Comparison of ENCODE assay signal across 21 cellular contexts in genomic region chr1:37130221-37130948, GRCh38.
DNase-seq lines count a peak whose midpoint lies in the region; TF ChIP-seq lines count a peak whose summit lies in the region.
"Had no signal": no experiment of that assay in that cellular context is flagged by ENCODE, and none has a peak within 500 bp of the region (broad histone marks: within the 10 kb centered on the region; RNA-seq: fewer than 3 reads in every experiment).

No MANE protein-coding gene starts in this region.

- H3K27me3 ChIP-seq in H9 (ENCODE audit: insufficient read depth, low read length) (no peaks in the 10 kb centered on the region), stomach (peaks cover 0 to 66% (median 11%) of the 10 kb centered on the region in 3 donors)
- H3K27me3 ChIP-seq: BLaER1 had no signal

- H3K27ac Mint-ChIP-seq in H9: no peak overlapping the region
- H3K27ac Mint-ChIP-seq: HFFc6 had no signal

- H3K9ac ChIP-seq in SK-N-MC (ENCODE audit: insufficient read length) (no peak overlapping the region), H9 (ENCODE audit: extremely low read depth, insufficient read length, low read length) (no peak overlapping the region)
- H3K9ac ChIP-seq: BLaER1, GM23248 had no signal

- H3K14ac ChIP-seq in H9 (ENCODE audit: insufficient read depth, low read length): no peak overlapping the region

- CTCF ChIA-PET in HEK293 (lab: Yijun Ruan, JAX): interaction anchor here (1.0 kb wide), 1 partner anchor 44 kb away, joined by 3 read pairs; no protein-coding TSS in a partner anchor

- no peak overlapping the region for H3K18ac ChIP-seq in H9 (ENCODE audit: insufficient read length, low read depth, low read length)

- no peak overlapping the region for H4K5ac ChIP-seq in H9 (ENCODE audit: insufficient read length, low read depth, low read length)

- H4K20me1 ChIP-seq in H9 (ENCODE audit: control insufficient read depth, insufficient read depth, insufficient read length): no peaks in the 10 kb centered on the region
- H4K20me1 ChIP-seq: BLaER1 had no signal

- H3K27me3 Mint-ChIP-seq in H9 (ENCODE audit: low read depth): peaks cover 31% of the 10 kb centered on the region

- no peaks in the 10 kb centered on the region for H3K79me1 ChIP-seq in H9 (ENCODE audit: insufficient read depth, low read depth, low read length, poor library complexity, severe bottlenecking)

- H2BK5ac ChIP-seq in H9 (ENCODE audit: insufficient read length, low read length): no peak overlapping the region

- no peaks in the 10 kb centered on the region for H3K36me3 Mint-ChIP-seq in H9 (ENCODE audit: insufficient read depth in 1 of 3, low read depth in 3 of 3)
- H3K36me3 Mint-ChIP-seq: CD14-positive monocyte; CD4-positive, alpha-beta memory T cell; IgD-negative memory B cell had no signal

- no peak overlapping the region for H2BK15ac ChIP-seq in H9 (ENCODE audit: low read depth, low read length)

- POLR2A ChIA-PET in HEK293 (lab: Yijun Ruan, JAX): no interaction called here

- no peak overlapping the region for H3K4ac ChIP-seq in H9 (ENCODE audit: low read depth, low read length)

- H3K4me3 ChIP-seq in GM12864 (ENCODE audit: low read depth, low read length) (no peak overlapping the region), HEK293 (ENCODE audit: low read depth, low read length) (no peak overlapping the region), SK-N-MC (no peak overlapping the region), stomach (no peak overlapping the region)
- H3K4me3 ChIP-seq: A549, BLaER1, GM23248 had no signal

- no peak overlapping the region for H3K23ac ChIP-seq in H9 (ENCODE audit: insufficient read length, low read depth, low read length)

- H3K4me3 Mint-ChIP-seq in H9: no peak overlapping the region
- H3K4me3 Mint-ChIP-seq: CD14-positive monocyte; CD4-positive, alpha-beta memory T cell; HFFc6; IgD-negative memory B cell had no signal

- intact Hi-C loops in head of caudate nucleus (cut with DNase I): loop anchor here (10.0 kb wide), 1 partner anchor 184 kb away; no protein-coding TSS in a partner anchor
- intact Hi-C loops in stomach (cut with DNase I; ENCODE audit: low total_unique reads): no loop called here

- H3K4me1 Mint-ChIP-seq in H9: no peaks in the 10 kb centered on the region
- H3K4me1 Mint-ChIP-seq: CD14-positive monocyte; CD4-positive, alpha-beta memory T cell had no signal

- no peak overlapping the region for H3K56ac ChIP-seq in H9 (ENCODE audit: insufficient read length, low read depth, low read length)

- WGBS in H9 (ENCODE audit: extremely low coverage, insufficient read length, low lambda C conversion rate): no CpG with 5 or more reads among the region's 5 CpGs
- 53 to 72% (median 60%) methylated on average over 5 of the region's 5 CpGs for WGBS in stomach, 5 donors

- no peak overlapping the region for H2BK20ac ChIP-seq in H9 (ENCODE audit: low read depth, low read length, poor library complexity, severe bottlenecking)

- peak; percentile 13 for TF ChIP-seq CTCF in GM12864 (IDR thresholded peaks at IDR 0.05; ENCODE audit: low read depth, low read length, missing control alignments)
- TF ChIP-seq CTCF in HEK293 (tag by site-specific recombination; IDR thresholded peaks at IDR 0.05): no peak
- no peak for TF ChIP-seq CTCF in H9 (conservative IDR thresholded peaks at IDR 0.05)
- TF ChIP-seq CTCF in stomach (IDR thresholded peaks at IDR 0.05): no peak

- TF ChIP-seq EP300 in stomach (IDR thresholded peaks at IDR 0.05): no peak

- H3K4me1 ChIP-seq in HEK293 (ENCODE audit: control insufficient read depth, insufficient read depth, low read length): no peaks in the 10 kb centered on the region
- H3K4me1 ChIP-seq in H9 (ENCODE audit: insufficient read depth, low read length): no peaks in the 10 kb centered on the region
- no peaks in the 10 kb centered on the region for H3K4me1 ChIP-seq in stomach
- H3K4me1 ChIP-seq: A549, BLaER1 had no signal

- no peak overlapping the region for H4K8ac ChIP-seq in H9 (replicated peaks; ENCODE audit: insufficient read length, low read depth, low read length)

- no peaks in the 10 kb centered on the region for H3K79me2 ChIP-seq in H9 (ENCODE audit: insufficient read depth, low read length)

- H3T11ph ChIP-seq in H9 (ENCODE audit: low read length): no peak overlapping the region

- no peak overlapping the region for H4K91ac ChIP-seq in H9 (ENCODE audit: insufficient read length, low read depth, low read length)

- H3K9me3 ChIP-seq in HEK293 (ENCODE audit: control insufficient read depth, insufficient read depth, low read depth, low read length) (no peaks in the 10 kb centered on the region), SK-N-MC (ENCODE audit: low read depth, low read length) (no peaks in the 10 kb centered on the region), H9 (ENCODE audit: control insufficient read depth, low read depth, low read length) (no peaks in the 10 kb centered on the region), stomach (no peaks in the 10 kb centered on the region)
- H3K9me3 ChIP-seq: A549, BLaER1 had no signal

- no peak overlapping the region for H2AFZ ChIP-seq in H9 (ENCODE audit: low read length)
- H2AFZ ChIP-seq: GM23248 had no signal

- H3K4me2 ChIP-seq in H9 (ENCODE audit: insufficient read depth, insufficient read length, low read length): no peak overlapping the region
- H3K4me2 ChIP-seq: A549, BLaER1 had no signal

- no peak for DNase-seq in GM12864 (ENCODE audit: low read depth)
- DNase-seq in SK-N-MC (ENCODE audit: low read depth, low spot score): no peak
- DNase-seq in head of caudate nucleus: peak in 25 of 42 donors; percentile 27 to 70 (median 44)
- no peak for DNase-seq in H9
- no peak for DNase-seq in stomach
- no peak for DNase-seq in Ammon's horn (ENCODE audit: low spot score)
- DNase-seq in SIG-M5 (lab: John Stamatoyannopoulos, UW): no peak
- DNase-seq: AML-193; CD4-positive, alpha-beta memory T cell; DMS79 treated with DMSO at 0.1 percent for 48 hours; GF-D8; GM23248; HCEC 1CT; HFFc6; KBM-7 had no signal

- no peak overlapping the region for H2AK5ac ChIP-seq in H9 (ENCODE audit: insufficient read length, low read length)

- H2BK12ac ChIP-seq in H9 (ENCODE audit: insufficient read length, low read depth, low read length): no peak overlapping the region

- H3K9me3 Mint-ChIP-seq in H9: no peaks in the 10 kb centered on the region

- no peaks in the 10 kb centered on the region for H3K23me2 ChIP-seq in H9 (ENCODE audit: insufficient read length, low read depth, low read length, poor library complexity, severe bottlenecking)

- no peak for TF ChIP-seq POLR2A in stomach (IDR thresholded peaks at IDR 0.05)

- H3K36me3 ChIP-seq in HEK293 (ENCODE audit: control insufficient read depth in 2 of 2, insufficient read depth in 1 of 2, low read length in 2 of 2) (no peaks in the 10 kb centered on the region), SK-N-MC (ENCODE audit: insufficient read depth, low read length) (no peaks in the 10 kb centered on the region), stomach (no peaks in the 10 kb centered on the region)
- H3K36me3 ChIP-seq: BLaER1 had no signal

- no peak overlapping the region for H2BK120ac ChIP-seq in H9 (ENCODE audit: low read depth, low read length, poor library complexity, severe bottlenecking)

- no peak overlapping the region for H3K27ac ChIP-seq in HEK293 (ENCODE audit: extremely low read depth, low read depth, low read length)
- peak overlapping the region; percentile 89 for H3K27ac ChIP-seq in SK-N-MC
- no peak overlapping the region for H3K27ac ChIP-seq in H9 (ENCODE audit: insufficient read length, low read depth, low read length)
- H3K27ac ChIP-seq in stomach: no peak overlapping the region
- H3K27ac ChIP-seq: 22Rv1, A549, BLaER1, GM23248 had no signal

TF ChIP-seq in HEK293, 187 proteins besides CTCF, POLR2A, EP300 and RAD21:
- TF ChIP-seq ZNF280D (tag by site-specific recombination; IDR thresholded peaks at IDR 0.05) (no peak), ZFHX2 (tag by site-specific recombination; conservative IDR thresholded peaks at IDR 0.05) (0 out of 2 replicates have a peak, but pooled peaks have one; percentile 12)

Comparison
In these comparisons a context has a peak if more than half of its experiments do, and no peak if none do; other contexts are left out.
1. DNase-seq: peak in head of caudate nucleus (25 of 42); none in GM12864 (single experiment), SK-N-MC (single experiment), H9 (single experiment), stomach (single experiment), Ammon's horn (single experiment) and SIG-M5 (single experiment).